Comparison of ENCODE assay signal across 8 cellular contexts in the genomic region with DNA sequence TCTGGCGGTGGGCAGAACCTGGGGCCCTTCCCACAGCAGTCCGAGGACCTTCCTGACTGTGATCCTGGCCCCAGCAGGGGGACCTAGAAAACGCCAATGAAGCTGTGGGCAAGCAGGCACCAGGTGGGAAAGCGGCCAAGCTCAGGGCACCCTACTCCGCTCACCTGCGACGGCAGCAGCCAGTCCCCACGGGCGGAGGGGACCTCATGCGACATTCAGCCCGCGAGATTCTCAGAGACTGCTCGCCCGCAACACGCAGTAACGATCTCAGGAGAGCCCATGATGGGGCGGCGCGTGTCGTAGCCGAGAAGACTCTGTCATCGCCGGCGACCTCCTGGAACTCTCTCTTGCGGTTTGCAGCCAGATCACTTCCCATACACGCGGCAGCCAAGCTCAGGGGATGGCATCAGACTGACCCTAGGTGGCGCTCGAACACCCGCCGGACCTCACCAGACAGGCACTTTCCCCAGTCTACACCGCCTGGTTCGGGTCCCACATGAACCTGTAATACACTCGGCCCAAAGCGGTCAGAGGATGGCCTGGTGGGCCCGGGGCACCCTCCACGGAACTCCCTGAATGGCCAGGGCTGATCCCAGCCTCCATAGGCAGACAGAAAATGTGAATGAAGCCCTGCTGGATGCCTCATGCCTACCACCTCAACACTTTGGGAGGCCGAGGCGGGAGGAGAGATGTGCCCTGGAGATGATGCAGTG. TPM values are rescaled to one million over a fixed set of nuclear protein-coding genes. Genes with fewer than 3 reads are reported as not detected.
DNase-seq lines count a peak whose midpoint lies in the region; ATAC-seq and TF ChIP-seq lines count a peak whose summit lies in the region.

No MANE protein-coding gene starts in this region.

- H3K27me3 ChIP-seq in ACC112 (ENCODE audit: insufficient read depth, low read length) (no peaks in the 10 kb centered on the region), kidney epithelial cell (ENCODE audit: control insufficient read depth, insufficient read depth, low read length) (no peaks in the 10 kb centered on the region)

- DNase-seq in GM19240 (ENCODE audit: insufficient read length, low spot score) (peak; percentile 69), NCI-H2029 (lab: John Stamatoyannopoulos, UW) (peak; percentile 59), cerebellar cortex (ENCODE audit: low spot score) (peak; percentile 80), kidney epithelial cell (ENCODE audit: low read depth) (peak; percentile 35)
- DNase-seq in stimulated activated CD4-positive, alpha-beta T cell treated with anti-CD3 and anti-CD28 coated beads, Interleukin-15, amount 100 ng/mL, for 24 hours: peak; percentile 94

- no peaks in the 10 kb centered on the region for H3K4me1 ChIP-seq in ACC112 (ENCODE audit: control insufficient read depth, insufficient read depth, low read length, unreplicated experiment)

- peak overlapping the region; percentile 25 for H2AFZ ChIP-seq in ACC112 (ENCODE audit: low read length, unreplicated experiment)

- peak overlapping the region; percentile 37; the same call in 1 of the 2 replicates for H3K4me3 ChIP-seq in ACC112 (ENCODE audit: low read depth, low read length)
- no peak overlapping the region for H3K4me3 ChIP-seq in kidney epithelial cell (ENCODE audit: low read depth, low read length)

- peak; percentile 96 to 97 for ATAC-seq in activated CD4-positive, CD25-positive, alpha-beta regulatory T cell treated with anti-CD3 and anti-CD28 coated beads, Interleukin-2, amount 50 U/mL, for 24 hours
- no peak for ATAC-seq in GM19328 (IDR thresholded peaks at IDR 0.05; ENCODE audit: unreplicated experiment)

- H3K79me2 ChIP-seq in ACC112 (ENCODE audit: control insufficient read depth, insufficient read depth, low read length, unreplicated experiment): no peaks in the 10 kb centered on the region

- H3K36me3 ChIP-seq in ACC112 (ENCODE audit: insufficient read depth, low read length): no peaks in the 10 kb centered on the region
- no peaks in the 10 kb centered on the region for H3K36me3 ChIP-seq in kidney epithelial cell (ENCODE audit: control insufficient read depth, insufficient read depth, low read length)

- no peak overlapping the region for H3K27ac ChIP-seq in ACC112 (ENCODE audit: low read depth, low read length)

- peak; percentile 70 for TF ChIP-seq CTCF in kidney epithelial cell (IDR thresholded peaks at IDR 0.05; ENCODE audit: insufficient read depth, low read length, poor library complexity, severe bottlenecking)

RNA-seq across cellular contexts. Expression of a gene that starts 26.5 kb away (rescaled TPM):
- 92.8 and 141 TPM in 2 replicates for total RNA-seq in kidney epithelial cell

RNA-seq across cellular contexts. Expression of a gene that starts 26.6 kb away (rescaled TPM):
- 15.7 and 16.6 TPM in 2 replicates for total RNA-seq in kidney epithelial cell

RNA-seq across cellular contexts. Expression of a gene that starts 29.3 kb away (rescaled TPM):
- total RNA-seq in kidney epithelial cell: 11.0 and 16.2 TPM in 2 replicates

RNA-seq across cellular contexts. Expression of a gene that starts 29.4 kb away (rescaled TPM):
- total RNA-seq in kidney epithelial cell: 6.0 and 6.6 TPM in 2 replicates

RNA-seq across cellular contexts. Expression of a gene that starts 41.6 kb away (rescaled TPM):
- total RNA-seq in kidney epithelial cell: 109 and 127 TPM in 2 replicates

Comparison
In these comparisons a context has a peak if more than half of its experiments do, and no peak if none do; other contexts are left out.
1. DNase-seq: peak in every context shown above with its lines; median percentile 94 in stimulated activated CD4-positive, alpha-beta T cell treated with anti-CD3 and anti-CD28 coated beads, Interleukin-15, amount 100 ng/mL, for 24 hours; 80 in cerebellar cortex; 69 in GM19240; 59 in NCI-H2029; 35 in kidney epithelial cell.